Comparison of ENCODE assay signal across 14 cellular contexts in genomic region chr12:121279507-121279915, GRCh38. TPM values are rescaled to one million over a fixed set of nuclear protein-coding genes. Genes with fewer than 3 reads are reported as not detected.
DNase-seq lines count a peak whose midpoint lies in the region; ATAC-seq and TF ChIP-seq lines count a peak whose summit lies in the region.
"Had no signal": no experiment of that assay in that cellular context is flagged by ENCODE, and none has a peak within 500 bp of the region (broad histone marks: within the 10 kb centered on the region; RNA-seq: fewer than 3 reads in every experiment).

No MANE protein-coding gene starts in this region.

- H3K4me3 ChIP-seq in fibroblast of lung (replicated peaks in 1 of 4; ENCODE audit: control extremely low read depth in 1 of 4, insufficient read depth in 1 of 4, low read depth in 3 of 4, low read length in 4 of 4) (no peak overlapping the region), muscle layer of duodenum (ENCODE audit: low read depth in 1 of 2, low read length in 2 of 2) (peak overlapping the region in 1 of 2 donors; percentile 20), uterus (no peak overlapping the region), MG63 (no peak overlapping the region)
- H3K4me3 ChIP-seq: PC-9 had no signal

- H3K9me3 ChIP-seq in fibroblast of lung (ENCODE audit: control insufficient read depth, insufficient read depth, low read depth, low read length) (no peaks in the 10 kb centered on the region), muscle layer of duodenum (ENCODE audit: control insufficient read depth in 1 of 2, low read length in 2 of 2) (no peaks in the 10 kb centered on the region), uterus (no peaks in the 10 kb centered on the region), MG63 (no peaks in the 10 kb centered on the region)

- no peaks in the 10 kb centered on the region for H4K20me1 ChIP-seq in fibroblast of lung (ENCODE audit: control insufficient read depth, extremely low read depth, insufficient read depth, low read length)

- peaks cover 4% of the 10 kb centered on the region for H3K79me2 ChIP-seq in fibroblast of lung (ENCODE audit: control insufficient read depth, insufficient read depth, low read length)

- no peak for TF ChIP-seq CTCF in fibroblast of lung (conservative IDR thresholded peaks at IDR 0.05 in 1 of 2, IDR thresholded peaks at IDR 0.05 in 1 of 2; ENCODE audit: low read depth in 1 of 2, low read length in 2 of 2)
- TF ChIP-seq CTCF in uterus (IDR thresholded peaks at IDR 0.05) = no peak

- intact Hi-C loops in uterus (cut with DNase I; ENCODE audit: low total_unique reads) = no loop called here
- intact Hi-C loops in left colon (cut with DNase I, micrococcal nuclease) = no loop called here

- TF ChIP-seq POLR2A in uterus (IDR thresholded peaks at IDR 0.05) = no peak

- peak overlapping the region; percentile 56 for H3K4me2 ChIP-seq in fibroblast of lung (ENCODE audit: extremely low read depth, insufficient read depth, low read length)
- H3K4me2 ChIP-seq: PC-9 had no signal

- H3K9ac ChIP-seq in fibroblast of lung (ENCODE audit: insufficient read depth, low read length) = no peak overlapping the region

- no peak for ATAC-seq in left colon
- ATAC-seq: stimulated activated memory B cell treated with anti-CD40 and anti-IgM and Interleukin-4, amounts not matched to agents 10 μg/mL and 1 μg/mL and 100 μg/mL, for 72 hours had no signal

- H2AFZ ChIP-seq in fibroblast of lung (ENCODE audit: low read length) = peak overlapping the region; percentile 36
- H2AFZ ChIP-seq: PC-9 had no signal

- no peaks in the 10 kb centered on the region for H3K27me3 ChIP-seq in fibroblast of lung (ENCODE audit: control insufficient read depth, insufficient read depth, low read length)
- H3K27me3 ChIP-seq in muscle layer of duodenum (ENCODE audit: low read depth, low read length) = no peaks in the 10 kb centered on the region
- no peaks in the 10 kb centered on the region for H3K27me3 ChIP-seq in uterus
- no peaks in the 10 kb centered on the region for H3K27me3 ChIP-seq in MG63

- H3K36me3 ChIP-seq in fibroblast of lung (ENCODE audit: control insufficient read depth, insufficient read depth, low read length) = peaks cover 1% of the 10 kb centered on the region
- H3K36me3 ChIP-seq in muscle layer of duodenum (ENCODE audit: control insufficient read depth in 1 of 2, insufficient read depth in 2 of 2, low read length in 2 of 2) = no peaks in the 10 kb centered on the region
- no peaks in the 10 kb centered on the region for H3K36me3 ChIP-seq in uterus
- peaks cover 17% of the 10 kb centered on the region for H3K36me3 ChIP-seq in MG63

- H3K4me1 ChIP-seq in fibroblast of lung (ENCODE audit: control insufficient read depth, extremely low read depth, insufficient read depth, low read length) (peaks cover 12% of the 10 kb centered on the region), muscle layer of duodenum (ENCODE audit: control insufficient read depth in 1 of 2, insufficient read depth in 2 of 2, low read length in 2 of 2) (peaks cover 9 to 20% of the 10 kb centered on the region in 2 donors), uterus (peaks cover 0 to 5% of the 10 kb centered on the region in 2 donors)

- H3K27ac ChIP-seq in fibroblast of lung (ENCODE audit: insufficient read depth, low read length) = peak overlapping the region; percentile 34
- peak overlapping the region; percentile 14 for H3K27ac ChIP-seq in muscle layer of duodenum (ENCODE audit: low read length)
- H3K27ac ChIP-seq in uterus = peak overlapping the region; percentile 53 to 70
- H3K27ac ChIP-seq: 22Rv1, epithelial cell of prostate, PC-9 had no signal

- peak; percentile 10 for DNase-seq in DMS 273 (lab: John Stamatoyannopoulos, UW; ENCODE audit: unreplicated experiment)
- DNase-seq in DMS 273 treated with DMSO at 0.1 percent for 48 hours (lab: John Stamatoyannopoulos, UW) = no peak
- DNase-seq in fibroblast of lung (ENCODE audit: low read depth in 2 of 2) = peak; percentile 23 to 59
- DNase-seq in uterus = peak; percentile 54 to 65
- DNase-seq in MG63 = no peak
- no peak for DNase-seq in left colon
- no peak for DNase-seq in NCI-H2107 treated with DMSO at 0.1 percent for 48 hours (lab: John Stamatoyannopoulos, UW; ENCODE audit: unreplicated experiment)
- DNase-seq: activated naive CD4-positive, alpha-beta T cell treated with anti-CD3 and anti-CD28 coated beads for 36 hours; NCI-H1417 treated with DMSO at 0.1 percent for 48 hours; PC-9 had no signal

RNA-seq across cellular contexts. Expression of gene CAMKK2, which starts 17.0 kb away (rescaled TPM):
- total RNA-seq in fibroblast of lung (13.1 and 19.3 TPM in 2 replicates), uterus (10 to 100 TPM in 3 of 4 donors, 1 to 10 TPM in 1; 7.9 to 55.1 (median 22.6) TPM), left colon (10 to 100 TPM; 48.1 to 55.4 TPM)
- 23.1 and 26.4 TPM in 2 replicates for polyA plus RNA-seq in fibroblast of lung
- 23.5 and 25.8 TPM in 2 replicates for polyA plus RNA-seq in fibroblast of lung (2012)
- 39.7 and 50.9 TPM in 2 replicates for polyA minus RNA-seq in fibroblast of lung (ENCODE audit: low replicate concordance)
- total RNA-seq in MG63 (2014; rRNA removed; shearing (Covaris generic); ENCODE audit: low replicate concordance) = 35.9 and 36.6 TPM in 2 replicates

Comparison
In these comparisons a context has a peak if more than half of its experiments do, and no peak if none do; other contexts are left out.
1. DNase-seq: peak in DMS 273 (single experiment), fibroblast of lung (2 of 2) and uterus (2 of 2); none in DMS 273 treated with DMSO at 0.1 percent for 48 hours (single experiment), MG63 (single experiment), left colon (0 of 2) and NCI-H2107 treated with DMSO at 0.1 percent for 48 hours (single experiment).
2. Peak in every context shown above with its lines, with median percentiles within 50 percentile points of each other: H3K27ac ChIP-seq.